In genomic region chr6:100464162-100464851, GRCh38 we compare ENCODE assay signal across 11 cellular contexts. TPM values are rescaled to one million over a fixed set of nuclear protein-coding genes. Genes with fewer than 3 reads are reported as not detected.
DNase-seq lines count a peak whose midpoint lies in the region; ATAC-seq and TF ChIP-seq lines count a peak whose summit lies in the region.
"Had no signal": no experiment of that assay in that cellular context is flagged by ENCODE, and none has a peak within 500 bp of the region (broad histone marks: within the 10 kb centered on the region; RNA-seq: fewer than 3 reads in every experiment).

No MANE protein-coding gene starts in this region.

- H3K4me3 ChIP-seq in NB4 (ENCODE audit: low read depth, low read length) = peak overlapping the region; percentile 44
- H3K4me3 ChIP-seq in gastrocnemius medialis = peak overlapping the region; percentile 27 to 52 (median 49)
- H3K4me3 ChIP-seq: ovary had no signal

- CTCF ChIA-PET in CD4-positive, alpha-beta T cell (lab: Charles Lee) = no interaction called here

- H3K27ac ChIP-seq in gastrocnemius medialis = peak overlapping the region in 1 of 4 donors; percentile 41
- no peak overlapping the region for H3K27ac ChIP-seq in CD4-positive, alpha-beta T cell (ENCODE audit: low read depth, low read length)
- H3K27ac ChIP-seq: ovary, VCaP had no signal

- in situ Hi-C loops in gastrocnemius medialis (cut with MboI; ENCODE audit: low sequenced_read_pairs in 4 of 4) = no loop called here

- peaks cover 39% of the 10 kb centered on the region for H3K27me3 Mint-ChIP-seq in glutamatergic neuron (ENCODE audit: unreplicated experiment)
- peaks cover 98% of the 10 kb centered on the region for H3K27me3 Mint-ChIP-seq in CD4-positive, alpha-beta T cell

- no peak for TF ChIP-seq POLR2A in NB4 (IDR thresholded peaks at IDR 0.05; ENCODE audit: extremely low read depth, insufficient read length)
- no peak for TF ChIP-seq POLR2A in gastrocnemius medialis (IDR thresholded peaks at IDR 0.05)

- peaks cover 38% of the 10 kb centered on the region for H3K9me3 Mint-ChIP-seq in glutamatergic neuron (ENCODE audit: unreplicated experiment)
- H3K9me3 Mint-ChIP-seq in CD4-positive, alpha-beta T cell = peaks cover 7% of the 10 kb centered on the region

- peaks cover 6 to 10% of the 10 kb centered on the region in 2 donors for H3K4me1 ChIP-seq in gastrocnemius medialis

- TF ChIP-seq CTCF in NB4 (IDR thresholded peaks at IDR 0.05; ENCODE audit: low read depth, low read length) (no peak), glutamatergic neuron (IDR thresholded peaks at IDR 0.05; ENCODE audit: partially characterized antibody, unreplicated experiment) (no peak), gastrocnemius medialis (IDR thresholded peaks at IDR 0.05 in 4 of 5, conservative IDR thresholded peaks at IDR 0.05 in 1 of 5) (no peak)
- TF ChIP-seq CTCF in CD4-positive, alpha-beta T cell (IDR thresholded peaks at IDR 0.05) = no peak

- H3K27ac Mint-ChIP-seq in glutamatergic neuron (ENCODE audit: unreplicated experiment) = peak overlapping the region; percentile 98
- no peak overlapping the region for H3K27ac Mint-ChIP-seq in CD4-positive, alpha-beta T cell

- no peak for ATAC-seq in gastrocnemius medialis
- ATAC-seq in CD4-positive, alpha-beta T cell (ENCODE audit: poor library complexity) = no peak
- no peak for ATAC-seq in HG03175 (IDR thresholded peaks at IDR 0.05; ENCODE audit: unreplicated experiment)

- intact Hi-C loops in gastrocnemius medialis (cut with DNase I; ENCODE audit: low total_unique reads) = loop anchor here (5.0 kb wide), 1 partner anchor 857 kb away; the partner anchor contains the start of gene PRDM13
- intact Hi-C loops in CD4-positive, alpha-beta T cell (cut with DNase I, micrococcal nuclease) = loop anchor here (10.0 kb wide), 2 partner anchors 850 to 870 kb away; no protein-coding TSS in a partner anchor

- no peaks in the 10 kb centered on the region for H3K9me3 ChIP-seq in gastrocnemius medialis
- H3K9me3 ChIP-seq in CD4-positive, alpha-beta T cell (ENCODE audit: control insufficient read depth, low read length) = peaks cover 47% of the 10 kb centered on the region
- H3K9me3 ChIP-seq: ovary had no signal

- peaks cover 29% of the 10 kb centered on the region for H3K4me1 Mint-ChIP-seq in glutamatergic neuron (ENCODE audit: low read depth, unreplicated experiment)
- peaks cover 34% of the 10 kb centered on the region for H3K4me1 Mint-ChIP-seq in CD4-positive, alpha-beta T cell (ENCODE audit: low read depth)

- peaks cover 91 to 99% (median 97%) of the 10 kb centered on the region in 3 donors for H3K27me3 ChIP-seq in gastrocnemius medialis
- H3K27me3 ChIP-seq in CD4-positive, alpha-beta T cell (ENCODE audit: control insufficient read depth, insufficient read depth, low read length) = peaks cover 98% of the 10 kb centered on the region
- H3K27me3 ChIP-seq: ovary had no signal

- DNase-seq in NCI-H748 (lab: John Stamatoyannopoulos, UW; ENCODE audit: unreplicated experiment) = peak; percentile 65
- DNase-seq in NCI-H748 treated with DMSO at 0.1 percent for 48 hours (lab: John Stamatoyannopoulos, UW) = no peak
- DNase-seq in NB4 (ENCODE audit: low read depth) = peak; percentile 7
- DNase-seq in glutamatergic neuron = peak; percentile 75
- no peak for DNase-seq in gastrocnemius medialis
- DNase-seq in CD4-positive, alpha-beta T cell = no peak
- no peak for DNase-seq in SK-N-DZ (ENCODE audit: low spot score)

- peak overlapping the region; percentile 96 for H3K4me3 Mint-ChIP-seq in glutamatergic neuron (ENCODE audit: unreplicated experiment)
- no peak overlapping the region for H3K4me3 Mint-ChIP-seq in CD4-positive, alpha-beta T cell

- no peaks in the 10 kb centered on the region for H3K36me3 ChIP-seq in gastrocnemius medialis
- H3K36me3 ChIP-seq: ovary had no signal

- H3K36me3 Mint-ChIP-seq in glutamatergic neuron (ENCODE audit: unreplicated experiment) = no peaks in the 10 kb centered on the region
- H3K36me3 Mint-ChIP-seq in CD4-positive, alpha-beta T cell (ENCODE audit: low read depth) = no peaks in the 10 kb centered on the region

- POLR2A ChIA-PET in CD4-positive, alpha-beta T cell (lab: Charles Lee) = no interaction called here

RNA-seq across cellular contexts. Expression of gene SIM1, which starts 0.4 kb away (rescaled TPM):
- total RNA-seq in glutamatergic neuron (ENCODE audit: unreplicated experiment) (49.8 TPM), gastrocnemius medialis (1 to 10 TPM in 2 of 4 donors, under 1 TPM in 2; 0.19 to 1.8 (median 0.88) TPM)
- not detected for total RNA-seq in CD4-positive, alpha-beta T cell
- not detected in 2 replicates for polyA plus RNA-seq in SK-N-DZ (2014; cell fraction: cytosol; rRNA removed)
- polyA plus RNA-seq in SK-N-DZ (2014; cell fraction: nucleus; rRNA removed) = not detected in 2 replicates
- polyA plus RNA-seq: AG04450, ovary had no signal

Comparison
In these comparisons a context has a peak if more than half of its experiments do, and no peak if none do; other contexts are left out.
1. DNase-seq: peak in NCI-H748 (single experiment), NB4 (single experiment) and glutamatergic neuron (single experiment); none in NCI-H748 treated with DMSO at 0.1 percent for 48 hours (single experiment), gastrocnemius medialis (0 of 2), CD4-positive, alpha-beta T cell (0 of 10) and SK-N-DZ (single experiment).
2. RNA of gene SIM1, which starts 0.4 kb away (total RNA-seq): 49.8 TPM in glutamatergic neuron (single experiment); 0.19 to 1.8 TPM in gastrocnemius medialis and not detected in CD4-positive, alpha-beta T cell; every median in the first group is over 10 times any median in the second.